ENCODE assay signal across 28 cellular contexts in the genomic region with DNA sequence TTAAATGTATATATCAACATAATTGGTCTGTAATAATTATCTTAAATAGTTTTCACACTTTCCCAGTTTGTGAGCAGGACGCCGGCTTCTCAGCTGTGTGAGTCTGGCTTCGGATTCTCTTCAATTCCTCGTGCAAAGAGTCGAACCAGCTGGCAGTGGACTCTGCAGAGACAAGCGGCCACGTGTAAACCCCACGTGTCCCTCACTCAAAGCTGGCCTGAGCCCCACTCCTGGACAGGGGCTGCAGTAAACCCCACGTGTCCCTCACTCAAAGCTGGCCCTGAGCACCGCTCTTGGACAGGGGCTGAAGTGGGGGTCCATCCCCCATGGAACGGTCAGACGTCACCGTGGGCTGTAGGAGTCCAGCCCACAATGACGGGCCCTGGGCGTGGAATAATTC.
"Had no signal": no experiment of that assay in that cellular context is flagged by ENCODE, and none has a peak within 500 bp of the region (broad histone marks: within the 10 kb centered on the region; RNA-seq: fewer than 3 reads in every experiment).

No MANE protein-coding gene starts in this region.

- H3K27ac ChIP-seq: ascending aorta, ovary, suprapubic skin, tibial artery had no signal

- H3K36me3 ChIP-seq: ovary had no signal

- H3K9me3 ChIP-seq: adrenal gland, ascending aorta, left lung, ovary, stomach, suprapubic skin, tibial artery, upper lobe of right lung had no signal

- H3K27me3 ChIP-seq: adrenal gland, ascending aorta, left lung, ovary, stomach, suprapubic skin, tibial artery, upper lobe of right lung had no signal

- DNase-seq: activated CD4-positive, alpha-beta T cell treated with anti-CD3 and anti-CD28 coated beads for 48 hours; activated CD4-positive, alpha-beta T cell treated with anti-CD3 and anti-CD28 coated beads, Interleukin-2, amount 50 U/mL, for 48 hours; activated CD8-positive, alpha-beta memory T cell treated with anti-CD3 and anti-CD28 coated beads, Interleukin-2, amount 50 U/mL, for 4 hours; activated effector memory CD4-positive, alpha-beta T cell treated with anti-CD3 and anti-CD28 coated beads, Interleukin-2, amount 50 U/mL, for 16 hours; activated naive CD4-positive, alpha-beta T cell treated with anti-CD3 and anti-CD28 coated beads for 36 hours; activated naive CD8-positive, alpha-beta T cell treated with anti-CD3 and anti-CD28 coated beads for 36 hours; activated T-cell treated with anti-CD3 and anti-CD28 coated beads, Interleukin-2, amount 50 U/mL, for 1 hour; caudate nucleus; cortex of kidney; left lung; nephron progenitor cell; ovary; stimulated activated CD4-positive, alpha-beta T cell treated with anti-CD3 and anti-CD28 coated beads, Interleukin-1b, Interleukin-23, amount 100 ng/mL, for 48 hours; stimulated activated CD4-positive, alpha-beta T cell treated with anti-CD3 and anti-CD28 coated beads, Interleukin-4, amount 100 ng/mL, for 4 hours; stimulated activated CD8-positive, alpha-beta memory T cell treated with anti-CD3 and anti-CD28 coated beads, Interleukin-4, amount 100 ng/mL, for 48 hours; T-helper 1 cell; T-helper 9 cell; tibial artery; upper lobe of right lung had no signal

- H3K27ac Mint-ChIP-seq: activated T-helper 1 cell treated with anti-CD3 and anti-CD28 coated beads, Interleukin-12 subunit alpha, Interleukin-12 subunit beta, Interleukin-2, Interleukin-4 antibody, amounts not matched to agents 30 ng/mL and 10 ng/mL and 1 ng/mL, durations not matched to agents 14 hours and 24 hours and 36 hours; nephron progenitor cell; progenitor cell of endocrine pancreas; stimulated activated memory B cell treated with anti-CD40 and anti-IgM and Interleukin-4, amounts not matched to agents 10 μg/mL and 1 μg/mL and 100 μg/mL, for 72 hours had no signal

- H3K4me3 ChIP-seq: adrenal gland, ascending aorta, left lung, ovary, smooth muscle cell, stomach, suprapubic skin, tibial artery, upper lobe of right lung had no signal

- H3K27me3 Mint-ChIP-seq: activated naive CD8-positive, alpha-beta T cell treated with anti-CD3 and anti-CD28 coated beads for 36 hours; brain; progenitor cell of endocrine pancreas had no signal

- H3K4me3 Mint-ChIP-seq: activated naive CD4-positive, alpha-beta T cell treated with anti-CD3 and anti-CD28 coated beads for 36 hours; activated naive CD8-positive, alpha-beta T cell treated with anti-CD3 and anti-CD28 coated beads for 36 hours; activated T-helper 1 cell treated with anti-CD3 and anti-CD28 coated beads, Interleukin-12 subunit alpha, Interleukin-12 subunit beta, Interleukin-2, Interleukin-4 antibody, amounts not matched to agents 30 ng/mL and 10 ng/mL and 1 ng/mL, durations not matched to agents 14 hours and 24 hours and 36 hours; brain; nephron progenitor cell; stimulated activated memory B cell treated with anti-CD40 and anti-IgM and Interleukin-4, amounts not matched to agents 10 μg/mL and 1 μg/mL and 100 μg/mL, for 72 hours had no signal

- H3K4me1 ChIP-seq: ascending aorta, tibial artery had no signal

- H3K4me1 Mint-ChIP-seq: brain had no signal

- H3K9me3 Mint-ChIP-seq: activated naive CD4-positive, alpha-beta T cell treated with anti-CD3 and anti-CD28 coated beads for 36 hours; activated naive CD8-positive, alpha-beta T cell treated with anti-CD3 and anti-CD28 coated beads for 36 hours; activated T-helper 1 cell treated with anti-CD3 and anti-CD28 coated beads, Interleukin-12 subunit alpha, Interleukin-12 subunit beta, Interleukin-2, Interleukin-4 antibody, amounts not matched to agents 30 ng/mL and 10 ng/mL and 1 ng/mL, durations not matched to agents 14 hours and 24 hours and 36 hours; brain; nephron progenitor cell; stimulated activated memory B cell treated with anti-CD40 and anti-IgM and Interleukin-4, amounts not matched to agents 10 μg/mL and 1 μg/mL and 100 μg/mL, for 72 hours had no signal

- ATAC-seq: stimulated activated memory B cell treated with anti-CD40 and anti-IgM and Interleukin-4, amounts not matched to agents 10 μg/mL and 1 μg/mL and 100 μg/mL, for 72 hours had no signal
